ENCODE assay signal across 11 cellular contexts in the genomic region with DNA sequence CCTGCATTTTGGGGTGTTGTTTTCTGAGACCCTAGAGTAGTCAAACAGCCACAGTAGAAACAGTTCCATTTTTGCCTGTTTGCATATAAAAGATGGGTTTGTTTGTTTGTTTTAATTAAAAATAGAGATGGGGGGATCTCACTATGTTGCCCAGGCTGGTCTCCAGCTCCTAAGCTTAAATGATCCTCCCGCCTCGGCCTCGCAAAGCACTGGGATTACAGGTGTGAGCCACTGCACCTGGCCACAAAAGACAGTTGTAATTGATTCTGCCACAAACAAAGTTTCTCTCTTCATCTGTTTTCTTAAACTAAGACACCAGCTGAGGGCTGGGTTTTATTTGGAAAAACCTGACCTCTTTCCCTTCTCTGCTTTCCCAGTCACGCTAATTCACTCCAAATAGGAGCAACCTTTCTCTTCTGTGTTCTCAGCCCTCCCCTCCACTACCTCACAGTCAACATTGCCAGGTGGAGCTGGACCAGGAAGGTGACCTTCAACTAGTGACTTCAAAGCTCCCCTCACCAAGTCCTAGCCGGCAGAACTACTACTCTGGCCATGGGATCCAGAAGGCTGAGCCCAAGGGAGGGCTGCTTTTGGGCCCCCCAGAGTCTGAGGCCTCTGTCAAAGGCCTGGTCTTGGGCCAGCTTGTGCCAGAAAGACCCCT. TPM values are rescaled to one million over a fixed set of nuclear protein-coding genes. Genes with fewer than 3 reads are reported as not detected.
DNase-seq lines count a peak whose midpoint lies in the region; ATAC-seq, FAIRE-seq and TF ChIP-seq lines count a peak whose summit lies in the region.
"Had no signal": no experiment of that assay in that cellular context is flagged by ENCODE, and none has a peak within 500 bp of the region (broad histone marks: within the 10 kb centered on the region; RNA-seq: fewer than 3 reads in every experiment).

No MANE protein-coding gene starts in this region.

- TF ChIP-seq CTCF in HepG2 (CRISPR knock-in tag; IDR thresholded peaks at IDR 0.05) (no peak), stomach (IDR thresholded peaks at IDR 0.05) (no peak)

- H3K4me3 Mint-ChIP-seq in activated naive CD4-positive, alpha-beta T cell treated with anti-CD3 and anti-CD28 coated beads, Interleukin-2, amount 10 ng/mL, durations not matched to agents 7 days and 5 days: peak overlapping the region; percentile 73
- peak overlapping the region; percentile 81 for H3K4me3 Mint-ChIP-seq in activated T-helper 1 cell treated with anti-CD3 and anti-CD28 coated beads, Interleukin-12 subunit alpha, Interleukin-12 subunit beta, Interleukin-2, Interleukin-4 antibody, amounts not matched to agents 30 ng/mL and 10 ng/mL and 1 ng/mL, durations not matched to agents 14 hours and 24 hours and 36 hours

- H3K79me2 ChIP-seq in HepG2 (ENCODE audit: insufficient read depth, low read length): peaks cover 7% of the 10 kb centered on the region

- TF ChIP-seq EP300 in HepG2 (IDR thresholded peaks at IDR 0.05; ENCODE audit: low read depth in 2 of 2, low read length in 2 of 2) (no peak), HepG2 (CRISPR knock-in tag; IDR thresholded peaks at IDR 0.05; ENCODE audit: borderline replicate concordance) (no peak), stomach (IDR thresholded peaks at IDR 0.05) (no peak)

- no peak overlapping the region for H2AFZ ChIP-seq in HepG2 (ENCODE audit: low read length)

- CTCF ChIA-PET in activated naive CD4-positive, alpha-beta T cell treated with anti-CD3 and anti-CD28 coated beads, Interleukin-2, amount 10 ng/mL, durations not matched to agents 7 days and 5 days (lab: Charles Lee): interaction anchor here (0.6 to 1.1 kb wide), 2 partner anchors 61 to 205 kb away, joined by 3 read pairs; no protein-coding TSS in a partner anchor
- CTCF ChIA-PET in HepG2 (lab: Yijun Ruan, JAX; ENCODE audit: low intra/inter-chr PET ratio, low total read pairs): no interaction called here

- no peaks in the 10 kb centered on the region; the same call in 1 of the 2 replicates for H4K20me1 ChIP-seq in HepG2 (ENCODE audit: insufficient read depth, low read length)

- POLR2A ChIA-PET in HepG2 (lab: Yijun Ruan, JAX): interaction anchor here (1.0 kb wide), 1 partner anchor 23 kb away, joined by 3 read pairs; no protein-coding TSS in a partner anchor

- peaks cover 16% of the 10 kb centered on the region for H3K36me3 Mint-ChIP-seq in activated naive CD4-positive, alpha-beta T cell treated with anti-CD3 and anti-CD28 coated beads, Interleukin-2, amount 10 ng/mL, durations not matched to agents 7 days and 5 days
- peaks cover 9 to 14% of the 10 kb centered on the region in 2 donors for H3K36me3 Mint-ChIP-seq in activated naive CD4-positive, alpha-beta T cell treated with anti-CD3 and anti-CD28 coated beads, Interleukin-2, amount 50 U/mL, for 72 hours
- H3K36me3 Mint-ChIP-seq in activated T-helper 1 cell treated with anti-CD3 and anti-CD28 coated beads, Interleukin-12 subunit alpha, Interleukin-12 subunit beta, Interleukin-2, Interleukin-4 antibody, amounts not matched to agents 30 ng/mL and 10 ng/mL and 1 ng/mL, durations not matched to agents 14 hours and 24 hours and 36 hours (ENCODE audit: low read depth): peaks cover 10% of the 10 kb centered on the region

- peak overlapping the region; percentile 85 for H3K4me2 ChIP-seq in HepG2 (ENCODE audit: low read depth, low read length)

- H3K27ac ChIP-seq in HepG2 (ENCODE audit: extremely low read length, insufficient read depth, low read length): no peak overlapping the region
- peak overlapping the region; percentile 96 to 99 (median 98) for H3K27ac ChIP-seq in stomach

- DNase-seq in activated naive CD4-positive, alpha-beta T cell treated with anti-CD3 and anti-CD28 coated beads, Interleukin-2, amount 10 ng/mL, durations not matched to agents 7 days and 5 days: no peak
- DNase-seq in activated naive CD4-positive, alpha-beta T cell treated with anti-CD3 and anti-CD28 coated beads, Interleukin-2, amount 50 U/mL, for 72 hours (ENCODE audit: low spot score in 2 of 2): no peak
- DNase-seq in activated T-helper 1 cell treated with anti-CD3 and anti-CD28 coated beads, Interleukin-12 subunit alpha, Interleukin-12 subunit beta, Interleukin-2, Interleukin-4 antibody, amounts not matched to agents 30 ng/mL and 10 ng/mL and 1 ng/mL, durations not matched to agents 14 hours and 24 hours and 36 hours (ENCODE audit: low spot score): no peak
- DNase-seq in HepG2 (ENCODE audit: low spot score): peak; percentile 60
- peak; percentile 82 for DNase-seq in stomach
- no peak for DNase-seq in OCI-M2 (lab: John Stamatoyannopoulos, UW; ENCODE audit: unreplicated experiment)
- DNase-seq in NOMO-1 (lab: John Stamatoyannopoulos, UW; ENCODE audit: unreplicated experiment in 2 of 2): no peak
- DNase-seq: activated CD4-positive, alpha-beta T cell treated with anti-CD3 and anti-CD28 coated beads for 1 hour; C1 segment of cervical spinal cord; central memory CD4-positive, alpha-beta T cell had no signal

- H3K36me3 ChIP-seq in HepG2 (replicated peaks in 1 of 2; ENCODE audit: control insufficient read depth in 1 of 2, insufficient read depth in 2 of 2, low read length in 2 of 2): no peaks in the 10 kb centered on the region
- no peaks in the 10 kb centered on the region for H3K36me3 ChIP-seq in stomach

- H3K4me1 Mint-ChIP-seq in activated naive CD4-positive, alpha-beta T cell treated with anti-CD3 and anti-CD28 coated beads, Interleukin-2, amount 10 ng/mL, durations not matched to agents 7 days and 5 days: peaks cover 39% of the 10 kb centered on the region
- peaks cover 36% of the 10 kb centered on the region for H3K4me1 Mint-ChIP-seq in activated T-helper 1 cell treated with anti-CD3 and anti-CD28 coated beads, Interleukin-12 subunit alpha, Interleukin-12 subunit beta, Interleukin-2, Interleukin-4 antibody, amounts not matched to agents 30 ng/mL and 10 ng/mL and 1 ng/mL, durations not matched to agents 14 hours and 24 hours and 36 hours (ENCODE audit: low read depth)

- 0 out of 6 replicates have a peak overlapping the region, but pooled peaks of 1 of the 3 experiments have one; percentile 12 for H3K4me3 ChIP-seq in HepG2 (replicated peaks in 1 of 3; ENCODE audit: insufficient read depth in 1 of 3, low read depth in 2 of 3, low read length in 3 of 3)
- no peak overlapping the region for H3K4me3 ChIP-seq in stomach

- in situ Hi-C loops in HepG2 (cut with HindIII; ENCODE audit: extremely low pct_ligation_motif_present, low pct_unique_long_range_greater_than_20kb): no loop called here

- H3K27me3 Mint-ChIP-seq in activated naive CD4-positive, alpha-beta T cell treated with anti-CD3 and anti-CD28 coated beads, Interleukin-2, amount 10 ng/mL, durations not matched to agents 7 days and 5 days: peaks cover 46% of the 10 kb centered on the region
- H3K27me3 Mint-ChIP-seq in activated T-helper 1 cell treated with anti-CD3 and anti-CD28 coated beads, Interleukin-12 subunit alpha, Interleukin-12 subunit beta, Interleukin-2, Interleukin-4 antibody, amounts not matched to agents 30 ng/mL and 10 ng/mL and 1 ng/mL, durations not matched to agents 14 hours and 24 hours and 36 hours (ENCODE audit: insufficient read depth): peaks cover 12% of the 10 kb centered on the region

- 10% methylated on average over 5 of the region's 5 CpGs for WGBS in HepG2 (ENCODE audit: low lambda C conversion rate)
- WGBS in stomach, 5 donors: 51 to 76% (median 58%) methylated on average over 5 of the region's 5 CpGs

- H3K4me1 ChIP-seq in HepG2 (ENCODE audit: insufficient read depth, low read length): peaks cover 68% of the 10 kb centered on the region
- H3K4me1 ChIP-seq in stomach: peaks cover 35 to 67% (median 46%) of the 10 kb centered on the region in 4 donors

- no peak for TF ChIP-seq RAD21 in HepG2 (CRISPR knock-in tag; IDR thresholded peaks at IDR 0.05)

- no peaks in the 10 kb centered on the region for H3K9me3 Mint-ChIP-seq in activated naive CD4-positive, alpha-beta T cell treated with anti-CD3 and anti-CD28 coated beads, Interleukin-2, amount 10 ng/mL, durations not matched to agents 7 days and 5 days
- no peaks in the 10 kb centered on the region for H3K9me3 Mint-ChIP-seq in activated naive CD4-positive, alpha-beta T cell treated with anti-CD3 and anti-CD28 coated beads, Interleukin-2, amount 50 U/mL, for 72 hours
- no peaks in the 10 kb centered on the region for H3K9me3 Mint-ChIP-seq in activated T-helper 1 cell treated with anti-CD3 and anti-CD28 coated beads, Interleukin-12 subunit alpha, Interleukin-12 subunit beta, Interleukin-2, Interleukin-4 antibody, amounts not matched to agents 30 ng/mL and 10 ng/mL and 1 ng/mL, durations not matched to agents 14 hours and 24 hours and 36 hours

- H3K27me3 ChIP-seq in HepG2 (ENCODE audit: control insufficient read depth in 1 of 2, insufficient read depth in 2 of 2, low read length in 2 of 2): peaks cover 0 to 1% of the 10 kb centered on the region in 2 experiments; a peak in 1 of 5 replicates
- no peaks in the 10 kb centered on the region for H3K27me3 ChIP-seq in stomach

- ATAC-seq in activated naive CD4-positive, alpha-beta T cell treated with anti-CD3 and anti-CD28 coated beads, Interleukin-2, amount 50 U/mL, for 72 hours: no peak
- ATAC-seq in HepG2: peak; percentile 13; the same call in 1 of the 3 replicates
- no peak for ATAC-seq in HG02610 (IDR thresholded peaks at IDR 0.05; ENCODE audit: unreplicated experiment)

- BruUV-seq in HepG2 (replicated peaks; lab: Mats Ljungman, UMichigan): no TSS peak

- H3K27ac Mint-ChIP-seq in activated naive CD4-positive, alpha-beta T cell treated with anti-CD3 and anti-CD28 coated beads, Interleukin-2, amount 10 ng/mL, durations not matched to agents 7 days and 5 days: no peak overlapping the region
- peak overlapping the region in 1 of 2 donors; percentile 65 for H3K27ac Mint-ChIP-seq in activated naive CD4-positive, alpha-beta T cell treated with anti-CD3 and anti-CD28 coated beads, Interleukin-2, amount 50 U/mL, for 72 hours
- H3K27ac Mint-ChIP-seq in activated T-helper 1 cell treated with anti-CD3 and anti-CD28 coated beads, Interleukin-12 subunit alpha, Interleukin-12 subunit beta, Interleukin-2, Interleukin-4 antibody, amounts not matched to agents 30 ng/mL and 10 ng/mL and 1 ng/mL, durations not matched to agents 14 hours and 24 hours and 36 hours: peak overlapping the region; percentile 21

- H3K9ac ChIP-seq in HepG2 (ENCODE audit: insufficient read depth, low read depth, low read length): no peak overlapping the region

- peak; percentile 50 for FAIRE-seq in HepG2 (lab: Jason Lieb, UNC)

- intact Hi-C loops in activated T-helper 1 cell treated with anti-CD3 and anti-CD28 coated beads, Interleukin-12 subunit alpha, Interleukin-12 subunit beta, Interleukin-2, Interleukin-4 antibody, amounts not matched to agents 30 ng/mL and 10 ng/mL and 1 ng/mL, durations not matched to agents 14 hours and 24 hours and 36 hours (cut with micrococcal nuclease): loop anchor here (2.0 to 10.0 kb wide), 4 partner anchors 39 to 1751 kb away; partner anchors contain the start of genes HDDC3 and SLCO3A1
- intact Hi-C loops in HepG2 (cut with micrococcal nuclease; ENCODE audit: unreplicated experiment) (no loop called here), stomach (cut with DNase I; ENCODE audit: low total_unique reads) (no loop called here)

- TF ChIP-seq POLR2A in HepG2 (IDR thresholded peaks at IDR 0.05; ENCODE audit: insufficient read depth in 1 of 2, low read depth in 2 of 2, low read length in 2 of 2) (no peak), stomach (IDR thresholded peaks at IDR 0.05) (no peak)

- H3K9me3 ChIP-seq in HepG2 (ENCODE audit: low read length) (no peaks in the 10 kb centered on the region), stomach (no peaks in the 10 kb centered on the region)

RNA-seq across cellular contexts. Expression of gene IDH2, which starts 1.5 kb away (rescaled TPM):
- total RNA-seq in activated naive CD4-positive, alpha-beta T cell treated with anti-CD3 and anti-CD28 coated beads, Interleukin-2, amount 50 U/mL, for 72 hours: 100 to 1,000 TPM; 203 to 242 TPM
- 94.1 and 96.3 TPM in 2 replicates for total RNA-seq in activated T-helper 1 cell treated with anti-CD3 and anti-CD28 coated beads, Interleukin-12 subunit alpha, Interleukin-12 subunit beta, Interleukin-2, Interleukin-4 antibody, amounts not matched to agents 30 ng/mL and 10 ng/mL and 1 ng/mL, durations not matched to agents 14 hours and 24 hours and 36 hours
- total RNA-seq in HepG2 (2016; rRNA removed; fragmentation: Illumina TruSeq; extraction: Trizol) (120 and 121 TPM in 2 replicates), stomach (100 to 1,000 TPM in 3 of 5 donors, 10 to 100 TPM in 2; 12.3 to 186 (median 125) TPM)
- 37.5 and 39.4 TPM in 2 replicates for total RNA-seq in HepG2 (2016; cell fraction: cytosol; rRNA removed; fragmentation: Illumina TruSeq; extraction: Trizol; ENCODE audit: low read depth)
- total RNA-seq in HepG2 (2016; cell fraction: insoluble cytoplasmic fraction; rRNA removed; fragmentation: Illumina TruSeq; extraction: Trizol): 108 and 124 TPM in 2 replicates
- 87.3 and 98.2 TPM in 2 replicates for total RNA-seq in HepG2 (2016; cell fraction: membrane; rRNA removed; fragmentation: Illumina TruSeq; extraction: Trizol)
- total RNA-seq in HepG2 (2016; cell fraction: nucleus; rRNA removed; fragmentation: Illumina TruSeq; extraction: Trizol): 50.6 and 54.5 TPM in 2 replicates
- polyA plus RNA-seq in HepG2 (2011; rRNA removed) (132 and 145 TPM in 2 replicates), stomach (100 to 1,000 TPM; 109 to 149 (median 109) TPM)
- 85.2 and 137 TPM in 2 replicates for polyA plus RNA-seq in HepG2 (2011; cell fraction: cytosol; rRNA removed)
- 62.9 and 78.0 TPM in 2 replicates for polyA plus RNA-seq in HepG2 (2011; cell fraction: nucleus; rRNA removed)
- polyA plus RNA-seq in HepG2 (2012): 57.4 and 73.4 TPM in 2 replicates
- polyA plus RNA-seq in HepG2 (2016; cell fraction: cytosol; fragmentation: Illumina TruSeq; extraction: Trizol; ENCODE audit: low read depth): 63.2 and 73.9 TPM in 2 replicates
- polyA plus RNA-seq in HepG2 (2016; cell fraction: insoluble cytoplasmic fraction; fragmentation: Illumina TruSeq; extraction: Trizol; ENCODE audit: low read depth): 130 and 145 TPM in 2 replicates
- 84.9 and 106 TPM in 2 replicates for polyA plus RNA-seq in HepG2 (2016; cell fraction: membrane; fragmentation: Illumina TruSeq; extraction: Trizol; ENCODE audit: low read depth)
- 97.9 and 110 TPM in 2 replicates for polyA plus RNA-seq in HepG2 (2016; cell fraction: nucleus; fragmentation: Illumina TruSeq; extraction: Trizol; ENCODE audit: insufficient read depth, low read depth)
- 34.4 and 160 TPM in 2 replicates for polyA minus RNA-seq in HepG2 (2011; rRNA and poly(A)+ RNA removed; ENCODE audit: low replicate concordance)
- 67.1 and 76.1 TPM in 2 replicates for polyA minus RNA-seq in HepG2 (2011; cell fraction: cytosol; rRNA and poly(A)+ RNA removed)
- 14.7 and 18.4 TPM in 2 replicates for polyA minus RNA-seq in HepG2 (2011; cell fraction: nucleus; rRNA and poly(A)+ RNA removed)

Comparison
In these comparisons a context has a peak if more than half of its experiments do, and no peak if none do; other contexts are left out.
1. DNase-seq: peak in HepG2 (single experiment) and stomach (single experiment); none in activated naive CD4-positive, alpha-beta T cell treated with anti-CD3 and anti-CD28 coated beads, Interleukin-2, amount 10 ng/mL, durations not matched to agents 7 days and 5 days (single experiment), activated naive CD4-positive, alpha-beta T cell treated with anti-CD3 and anti-CD28 coated beads, Interleukin-2, amount 50 U/mL, for 72 hours (0 of 2), activated T-helper 1 cell treated with anti-CD3 and anti-CD28 coated beads, Interleukin-12 subunit alpha, Interleukin-12 subunit beta, Interleukin-2, Interleukin-4 antibody, amounts not matched to agents 30 ng/mL and 10 ng/mL and 1 ng/mL, durations not matched to agents 14 hours and 24 hours and 36 hours (single experiment), OCI-M2 (single experiment) and NOMO-1 (0 of 2).